Comparison of ENCODE assay signal across 8 cellular contexts in the genomic region with DNA sequence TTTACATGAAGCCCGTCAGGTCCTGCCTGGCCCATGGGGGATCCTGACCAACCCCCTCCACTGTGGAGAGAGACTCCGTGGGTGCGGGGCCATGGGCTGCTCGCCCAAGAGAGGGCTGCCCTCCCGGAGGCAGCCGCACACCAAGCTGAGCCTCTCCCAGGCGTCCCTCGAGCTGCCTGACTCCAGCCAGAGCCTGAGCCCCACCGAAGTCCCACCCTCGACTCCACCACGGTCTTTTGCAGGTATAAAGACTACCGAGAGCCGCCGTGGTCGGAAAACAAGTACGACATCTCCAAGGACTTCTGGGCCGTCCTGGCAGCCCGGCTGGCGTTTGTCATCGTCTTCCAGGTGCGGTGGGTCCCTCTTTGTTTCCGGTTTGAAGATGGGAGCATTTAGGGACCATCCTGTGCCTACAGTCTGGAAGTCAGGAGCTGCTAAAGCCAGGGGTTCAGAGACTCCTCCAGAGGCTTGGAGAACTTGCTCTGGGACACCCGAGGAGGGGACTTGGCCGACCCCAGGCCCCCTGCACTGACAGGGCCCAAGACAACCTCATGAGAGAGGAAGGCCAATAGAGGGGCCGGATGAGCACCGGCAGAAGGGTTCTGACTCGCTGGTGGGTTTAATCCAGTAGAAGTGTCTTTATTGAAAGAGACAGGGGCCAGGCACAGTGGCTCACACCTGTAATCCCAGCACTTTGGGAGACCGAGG.
"Had no signal": no experiment of that assay in that cellular context is flagged by ENCODE, and none has a peak within 500 bp of the region (broad histone marks: within the 10 kb centered on the region; RNA-seq: fewer than 3 reads in every experiment).

No MANE protein-coding gene starts in this region.

- H3K4me3 ChIP-seq: GM23338, HAP-1, K562 had no signal

- FAIRE-seq: HepG2, K562 had no signal

- DNase-seq: H7, HFFc6, KG1 had no signal

- H3K4me2 ChIP-seq: GM23338 had no signal

- H3K4me1 Mint-ChIP-seq: GM23338 had no signal

- H2AFZ ChIP-seq: GM23338 had no signal

- H3K4me1 ChIP-seq: HAP-1 had no signal

- H3K27ac Mint-ChIP-seq: GM23338, HFFc6 had no signal

- H3K9me3 Mint-ChIP-seq: GM23338, HFFc6 had no signal

- H3K27ac ChIP-seq: HL-60 had no signal

- H3K4me3 Mint-ChIP-seq: GM23338, HFFc6 had no signal

- H3K36me3 ChIP-seq: HAP-1 had no signal

- H3K9me3 ChIP-seq: HAP-1 had no signal
